In genomic region chrX:40871385-40872082, GRCh38 we compare ENCODE assay signal across 9 cellular contexts.
DNase-seq lines count a peak whose midpoint lies in the region; ATAC-seq lines count a peak whose summit lies in the region.
"Had no signal": no experiment of that assay in that cellular context is flagged by ENCODE, and none has a peak within 500 bp of the region (broad histone marks: within the 10 kb centered on the region; RNA-seq: fewer than 3 reads in every experiment).

No MANE protein-coding gene starts in this region.

- H3K4me1 ChIP-seq in SJCRH30 = no peaks in the 10 kb centered on the region
- no peaks in the 10 kb centered on the region for H3K4me1 ChIP-seq in right cardiac atrium (ENCODE audit: control insufficient read depth, insufficient read depth, low read length)

- 19% methylated on average over 3 of the region's 3 CpGs for WGBS in right cardiac atrium

- H3K27ac ChIP-seq in SJCRH30 (no peak overlapping the region), right cardiac atrium (ENCODE audit: low read length) (no peak overlapping the region)

- H3K27me3 Mint-ChIP-seq in activated naive CD4-positive, alpha-beta T cell treated with anti-CD3 and anti-CD28 coated beads, Interleukin-2, amount 10 ng/mL, durations not matched to agents 7 days and 5 days = peaks cover 4% of the 10 kb centered on the region
- H3K27me3 Mint-ChIP-seq in activated T-helper 17 cell treated with anti-CD3 and anti-CD28 coated beads, Interleukin-2, amount 50 U/mL, for 72 hours = peaks cover 4% of the 10 kb centered on the region

- no peak overlapping the region for H3K4me3 Mint-ChIP-seq in activated naive CD4-positive, alpha-beta T cell treated with anti-CD3 and anti-CD28 coated beads, Interleukin-2, amount 10 ng/mL, durations not matched to agents 7 days and 5 days
- H3K4me3 Mint-ChIP-seq in activated T-helper 17 cell treated with anti-CD3 and anti-CD28 coated beads, Interleukin-2, amount 50 U/mL, for 72 hours = no peak overlapping the region
- H3K4me3 Mint-ChIP-seq in stimulated activated effector memory CD8-positive, alpha-beta T cell treated with anti-CD3 and anti-CD28 coated beads, Interleukin-12 subunit alpha, Interleukin-12 subunit beta, amount 100 ng/mL, for 72 hours = peak overlapping the region; percentile 27

- H3K27me3 ChIP-seq in SJCRH30 (no peaks in the 10 kb centered on the region), right cardiac atrium (ENCODE audit: control insufficient read depth, insufficient read depth) (no peaks in the 10 kb centered on the region)

- intact Hi-C loops in right cardiac atrium (cut with DNase I) = no loop called here

- no peak overlapping the region for H3K27ac Mint-ChIP-seq in activated naive CD4-positive, alpha-beta T cell treated with anti-CD3 and anti-CD28 coated beads, Interleukin-2, amount 10 ng/mL, durations not matched to agents 7 days and 5 days
- H3K27ac Mint-ChIP-seq in activated T-helper 17 cell treated with anti-CD3 and anti-CD28 coated beads, Interleukin-2, amount 50 U/mL, for 72 hours = peak overlapping the region; percentile 23
- no peak overlapping the region for H3K27ac Mint-ChIP-seq in stimulated activated effector memory CD8-positive, alpha-beta T cell treated with anti-CD3 and anti-CD28 coated beads, Interleukin-12 subunit alpha, Interleukin-12 subunit beta, amount 100 ng/mL, for 72 hours

- H3K4me3 ChIP-seq in SJCRH30 = no peak overlapping the region
- no peak overlapping the region for H3K4me3 ChIP-seq in right cardiac atrium (ENCODE audit: low read length)

- no peaks in the 10 kb centered on the region for H3K9me3 Mint-ChIP-seq in activated naive CD4-positive, alpha-beta T cell treated with anti-CD3 and anti-CD28 coated beads, Interleukin-2, amount 10 ng/mL, durations not matched to agents 7 days and 5 days
- no peaks in the 10 kb centered on the region for H3K9me3 Mint-ChIP-seq in activated T-helper 17 cell treated with anti-CD3 and anti-CD28 coated beads, Interleukin-2, amount 50 U/mL, for 72 hours
- H3K9me3 Mint-ChIP-seq in stimulated activated effector memory CD8-positive, alpha-beta T cell treated with anti-CD3 and anti-CD28 coated beads, Interleukin-12 subunit alpha, Interleukin-12 subunit beta, amount 100 ng/mL, for 72 hours = no peaks in the 10 kb centered on the region

- CTCF ChIA-PET in activated naive CD4-positive, alpha-beta T cell treated with anti-CD3 and anti-CD28 coated beads, Interleukin-2, amount 10 ng/mL, durations not matched to agents 7 days and 5 days (lab: Charles Lee) = no interaction called here

- no peaks in the 10 kb centered on the region for H3K9me3 ChIP-seq in SJCRH30 (replicated peaks)
- H3K9me3 ChIP-seq in right cardiac atrium (ENCODE audit: control insufficient read depth, low read length) = no peaks in the 10 kb centered on the region

- peak; percentile 7 for DNase-seq in activated naive CD4-positive, alpha-beta T cell treated with Interleukin-2 at 50 U/mL for 16 hours
- DNase-seq in activated naive CD4-positive, alpha-beta T cell treated with anti-CD3 and anti-CD28 coated beads, Interleukin-2, amount 10 ng/mL, durations not matched to agents 7 days and 5 days = no peak
- no peak for DNase-seq in stimulated activated effector memory CD8-positive, alpha-beta T cell treated with anti-CD3 and anti-CD28 coated beads, Interleukin-12 subunit alpha, Interleukin-12 subunit beta, amount 100 ng/mL, for 72 hours (ENCODE audit: low spot score in 2 of 2)
- no peak for DNase-seq in SJCRH30
- no peak for DNase-seq in right cardiac atrium
- no peak for DNase-seq in mucosa of gallbladder (ENCODE audit: low spot score)
- DNase-seq: NCI-H1092 treated with DMSO at 0.1 percent for 48 hours had no signal

- peaks cover 2% of the 10 kb centered on the region for H3K4me1 Mint-ChIP-seq in activated naive CD4-positive, alpha-beta T cell treated with anti-CD3 and anti-CD28 coated beads, Interleukin-2, amount 10 ng/mL, durations not matched to agents 7 days and 5 days
- no peaks in the 10 kb centered on the region for H3K4me1 Mint-ChIP-seq in activated T-helper 17 cell treated with anti-CD3 and anti-CD28 coated beads, Interleukin-2, amount 50 U/mL, for 72 hours
- peaks cover 7% of the 10 kb centered on the region for H3K4me1 Mint-ChIP-seq in stimulated activated effector memory CD8-positive, alpha-beta T cell treated with anti-CD3 and anti-CD28 coated beads, Interleukin-12 subunit alpha, Interleukin-12 subunit beta, amount 100 ng/mL, for 72 hours

- H3K36me3 Mint-ChIP-seq in activated naive CD4-positive, alpha-beta T cell treated with anti-CD3 and anti-CD28 coated beads, Interleukin-2, amount 10 ng/mL, durations not matched to agents 7 days and 5 days = no peaks in the 10 kb centered on the region
- H3K36me3 Mint-ChIP-seq in activated T-helper 17 cell treated with anti-CD3 and anti-CD28 coated beads, Interleukin-2, amount 50 U/mL, for 72 hours (ENCODE audit: low read depth) = no peaks in the 10 kb centered on the region
- no peaks in the 10 kb centered on the region for H3K36me3 Mint-ChIP-seq in stimulated activated effector memory CD8-positive, alpha-beta T cell treated with anti-CD3 and anti-CD28 coated beads, Interleukin-12 subunit alpha, Interleukin-12 subunit beta, amount 100 ng/mL, for 72 hours

- H3K36me3 ChIP-seq in SJCRH30 = no peaks in the 10 kb centered on the region

- peak; percentile 82 for ATAC-seq in HG02870 (IDR thresholded peaks at IDR 0.05; ENCODE audit: unreplicated experiment)
- peak; percentile 94 for ATAC-seq in activated T-helper 17 cell treated with anti-CD3 and anti-CD28 coated beads, Interleukin-2, amount 50 U/mL, for 72 hours (replicated peaks)
- ATAC-seq in stimulated activated effector memory CD8-positive, alpha-beta T cell treated with anti-CD3 and anti-CD28 coated beads, Interleukin-12 subunit alpha, Interleukin-12 subunit beta, amount 100 ng/mL, for 72 hours = peak; percentile 77
- no peak for ATAC-seq in right cardiac atrium

Comparison
In these comparisons a context has a peak if more than half of its experiments do, and no peak if none do; other contexts are left out.
1. ATAC-seq: peak in HG02870 (single experiment), activated T-helper 17 cell treated with anti-CD3 and anti-CD28 coated beads, Interleukin-2, amount 50 U/mL, for 72 hours (single experiment) and stimulated activated effector memory CD8-positive, alpha-beta T cell treated with anti-CD3 and anti-CD28 coated beads, Interleukin-12 subunit alpha, Interleukin-12 subunit beta, amount 100 ng/mL, for 72 hours (single experiment); none in right cardiac atrium (0 of 2).